8 cellular contexts compared by ENCODE assay signal in the genomic region with DNA sequence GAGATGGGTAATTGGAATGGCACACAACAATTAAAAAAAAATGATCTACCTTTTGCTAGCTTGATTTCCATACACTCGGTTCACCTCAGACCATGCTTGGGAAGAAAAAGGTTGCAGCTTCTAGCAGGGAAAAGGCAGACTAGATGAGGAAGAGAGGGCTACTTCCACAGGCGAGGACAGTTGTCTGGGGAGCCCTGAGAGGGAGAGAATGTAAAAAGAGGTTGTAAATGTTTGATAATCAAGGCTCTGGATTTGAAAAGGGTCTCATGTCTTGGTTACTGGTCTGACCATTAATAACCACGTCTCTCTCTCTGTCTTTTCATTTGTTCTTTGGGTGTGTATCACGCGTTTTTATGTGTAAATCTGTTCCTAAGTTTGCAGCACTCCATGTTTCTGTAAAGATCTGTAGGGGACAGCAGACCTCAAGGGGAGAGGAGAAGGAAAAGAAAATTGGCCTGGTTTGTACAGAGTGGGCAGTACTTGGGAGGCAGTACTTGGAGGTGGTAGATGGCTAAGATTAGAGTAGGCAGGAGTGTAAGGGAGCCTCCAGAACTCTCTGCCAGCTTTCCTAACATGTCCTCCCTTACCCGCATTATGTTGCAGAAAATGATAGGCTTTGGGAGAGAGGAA. TPM values are rescaled to one million over a fixed set of nuclear protein-coding genes. Genes with fewer than 3 reads are reported as not detected.
A peak's percentile ranks its signal among the peaks of the same experiment; 100 is the strongest.
DNase-seq lines count a peak whose midpoint lies in the region; ATAC-seq and TF ChIP-seq lines count a peak whose summit lies in the region.

No MANE protein-coding gene starts in this region.

- peak; percentile 32 for DNase-seq in AG10803 (ENCODE audit: low read depth)
- DNase-seq in HL-60 (ENCODE audit: low read depth in 1 of 2, low spot score in 1 of 2): no peak
- no peak for DNase-seq in adrenal gland
- no peak for DNase-seq in islet precursor cell
- no peak for DNase-seq in GF-D8 (lab: John Stamatoyannopoulos, UW)

- TF ChIP-seq POLR2A in adrenal gland (IDR thresholded peaks at IDR 0.05): no peak

- peak overlapping the region; percentile 84 for H3K9ac ChIP-seq in iPS-18a (ENCODE audit: low read length)
- peak overlapping the region; percentile 86 for H3K9ac ChIP-seq in skeletal muscle satellite cell (ENCODE audit: low read depth, low read length)

- no peaks in the 10 kb centered on the region for H3K36me3 ChIP-seq in adrenal gland (replicated peaks in 1 of 2)
- peaks cover 6% of the 10 kb centered on the region for H3K36me3 ChIP-seq in iPS-18a (ENCODE audit: control insufficient read depth, low read depth, low read length)
- no peaks in the 10 kb centered on the region for H3K36me3 ChIP-seq in skeletal muscle satellite cell (ENCODE audit: insufficient read depth, low read length)

- intact Hi-C loops in adrenal gland (cut with DNase I): no loop called here

- TF ChIP-seq CTCF in AG10803 (conservative IDR thresholded peaks at IDR 0.05; ENCODE audit: low read length) (peak; percentile 24; the same call in 1 of the 2 replicates), HL-60 (IDR thresholded peaks at IDR 0.05; ENCODE audit: insufficient read depth, low read length) (no peak), adrenal gland (IDR thresholded peaks at IDR 0.05) (no peak)

- H3K4me1 ChIP-seq in adrenal gland (replicated peaks in 1 of 2): no peaks in the 10 kb centered on the region
- no peaks in the 10 kb centered on the region for H3K4me1 ChIP-seq in iPS-18a (ENCODE audit: control insufficient read depth, low read depth, low read length)
- H3K4me1 ChIP-seq in skeletal muscle satellite cell (ENCODE audit: control insufficient read depth, insufficient read depth, low read length): peaks cover 6% of the 10 kb centered on the region

- peak overlapping the region; percentile 72 for H3K27ac ChIP-seq in HL-60 (replicated peaks)
- H3K27ac ChIP-seq in adrenal gland: peak overlapping the region in 4 of 5 donors; percentile 55 to 79 (median 74)
- H3K27ac ChIP-seq in iPS-18a (ENCODE audit: low read length): no peak overlapping the region

- ATAC-seq in GM19351 (IDR thresholded peaks at IDR 0.05; ENCODE audit: unreplicated experiment): peak; percentile 1

- no peaks in the 10 kb centered on the region for H3K27me3 ChIP-seq in HL-60 (ENCODE audit: insufficient read depth, poor library complexity, severe bottlenecking)
- no peaks in the 10 kb centered on the region for H3K27me3 ChIP-seq in adrenal gland
- H3K27me3 ChIP-seq in iPS-18a (ENCODE audit: control insufficient read depth, insufficient read depth, low read length): no peaks in the 10 kb centered on the region
- H3K27me3 ChIP-seq in skeletal muscle satellite cell (ENCODE audit: control insufficient read depth, insufficient read depth, low read length): no peaks in the 10 kb centered on the region

- H3K4me3 ChIP-seq in AG10803 (ENCODE audit: low read length) (peak overlapping the region; percentile 83), HL-60 (replicated peaks; ENCODE audit: insufficient read depth, low read length) (peak overlapping the region; percentile 65), adrenal gland (peak overlapping the region; percentile 35 to 60 (median 50)), iPS-18a (ENCODE audit: low read length) (peak overlapping the region; percentile 87), skeletal muscle satellite cell (ENCODE audit: low read length) (peak overlapping the region; percentile 81)

- WGBS in adrenal gland, 4 donors: 5 to 31% (median 17%) methylated on average over 6 of the region's 6 CpGs

- no peaks in the 10 kb centered on the region for H3K9me3 ChIP-seq in adrenal gland (replicated peaks in 1 of 3)
- peaks cover 5% of the 10 kb centered on the region for H3K9me3 ChIP-seq in iPS-18a (ENCODE audit: control insufficient read depth, low read depth, low read length)
- no peaks in the 10 kb centered on the region for H3K9me3 ChIP-seq in skeletal muscle satellite cell (replicated peaks; ENCODE audit: low read length)

- peak overlapping the region; percentile 81 for H3K4me2 ChIP-seq in skeletal muscle satellite cell (ENCODE audit: low read length)

RNA-seq across cellular contexts. Expression of gene ARMCX5, which starts 0.8 kb away (rescaled TPM):
- 10 to 100 TPM in 6 of 8 donors, 1 to 10 TPM in 2; 8.9 to 19.2 (median 13.8) TPM for total RNA-seq in adrenal gland
- polyA plus RNA-seq in adrenal gland: 10 to 100 TPM in 1 of 3 donors, 1 to 10 TPM in 2; 6.4 to 21.6 (median 7.0) TPM
- total RNA-seq in skeletal muscle satellite cell (2012; rRNA removed): 13.9 and 16.4 TPM in 2 replicates

RNA-seq across cellular contexts. Expression of gene GPRASP1, which starts 51.2 kb away (rescaled TPM):
- 10 to 100 TPM in 7 of 8 donors, 1 to 10 TPM in 1; 3.7 to 25.3 (median 14.8) TPM for total RNA-seq in adrenal gland
- 10 to 100 TPM; 15.0 to 30.2 (median 27.3) TPM for polyA plus RNA-seq in adrenal gland
- total RNA-seq in skeletal muscle satellite cell (2012; rRNA removed): 0.76 and 0.87 TPM in 2 replicates
